Comparison of ENCODE assay signal across 10 cellular contexts in the genomic region with DNA sequence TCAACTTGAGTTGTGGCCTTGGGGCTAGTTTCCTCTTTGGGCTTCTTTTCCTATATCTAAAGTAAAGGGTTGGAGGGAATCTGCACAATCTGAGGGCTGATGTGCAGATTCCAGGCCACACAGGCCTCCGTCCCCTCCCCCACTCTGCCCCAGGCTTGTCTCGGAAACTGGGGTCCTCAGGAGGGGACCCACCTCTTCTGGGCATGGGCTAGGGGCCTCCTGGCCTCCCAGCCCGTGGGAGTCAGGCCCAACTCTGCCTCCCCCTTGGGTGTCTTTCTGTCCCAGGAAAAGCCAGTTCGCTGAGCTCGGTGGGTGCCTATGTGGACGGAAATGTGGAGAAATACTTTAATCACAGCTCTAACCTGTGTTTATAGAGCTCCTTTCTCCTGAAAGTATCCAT. TPM values are rescaled to one million over a fixed set of nuclear protein-coding genes. Genes with fewer than 3 reads are reported as not detected.
DNase-seq lines count a peak whose midpoint lies in the region; ATAC-seq, FAIRE-seq and TF ChIP-seq lines count a peak whose summit lies in the region.
"Had no signal": no experiment of that assay in that cellular context is flagged by ENCODE, and none has a peak within 500 bp of the region (broad histone marks: within the 10 kb centered on the region; RNA-seq: fewer than 3 reads in every experiment).

No MANE protein-coding gene starts in this region.

- H3K36me3 ChIP-seq in left ventricle myocardium inferior (no peaks in the 10 kb centered on the region), gastroesophageal sphincter (no peaks in the 10 kb centered on the region), prostate gland (no peaks in the 10 kb centered on the region), small intestine (ENCODE audit: control insufficient read depth in 2 of 2, insufficient read depth in 2 of 2, low read length in 2 of 2) (no peaks in the 10 kb centered on the region)
- H3K36me3 ChIP-seq: pancreas had no signal

- peaks cover 80% of the 10 kb centered on the region for H3K4me1 ChIP-seq in left ventricle myocardium inferior
- H3K4me1 ChIP-seq in gastroesophageal sphincter: peaks cover 0 to 78% (median 19%) of the 10 kb centered on the region in 3 donors
- no peaks in the 10 kb centered on the region for H3K4me1 ChIP-seq in prostate gland (replicated peaks)
- H3K4me1 ChIP-seq in small intestine (ENCODE audit: control insufficient read depth in 2 of 2, insufficient read depth in 1 of 2, low read depth in 1 of 2, low read length in 1 of 2): peaks cover 0 to 4% of the 10 kb centered on the region in 2 donors

- 55% methylated on average over 4 of the region's 6 CpGs; no CpG with 5 or more reads in 1 of the 2 donors for WGBS in gastroesophageal sphincter (ENCODE audit: low coverage in 1 of 2), 2 donors
- WGBS in prostate gland: 63% methylated on average over 6 of the region's 6 CpGs
- 31 to 52% (median 44%) methylated on average over 6 of the region's 6 CpGs for WGBS in small intestine, 3 donors

- TF ChIP-seq EP300 in gastroesophageal sphincter (IDR thresholded peaks at IDR 0.05): no peak

- TF ChIP-seq CTCF in left ventricle myocardium inferior (IDR thresholded peaks at IDR 0.05; ENCODE audit: borderline replicate concordance) (no peak), gastroesophageal sphincter (IDR thresholded peaks at IDR 0.05) (no peak), prostate gland (IDR thresholded peaks at IDR 0.05) (no peak)

- intact Hi-C loops in left ventricle myocardium inferior (cut with micrococcal nuclease): loop anchor here (10.0 kb wide), 1 partner anchor 68 kb away; no protein-coding TSS in a partner anchor
- intact Hi-C loops in left cardiac atrium (cut with DNase I): loop anchor here (5.0 to 10.0 kb wide), 3 partner anchors 65 to 140 kb away; no protein-coding TSS in a partner anchor
- intact Hi-C loops in prostate gland (cut with DNase I): loop anchor here (2.0 to 10.0 kb wide), 3 partner anchors 68 to 202 kb away; a partner anchor contains a TSS

- H3K9me3 ChIP-seq in left ventricle myocardium inferior (replicated peaks): no peaks in the 10 kb centered on the region
- no peaks in the 10 kb centered on the region for H3K9me3 ChIP-seq in gastroesophageal sphincter
- H3K9me3 ChIP-seq in prostate gland: no peaks in the 10 kb centered on the region
- no peaks in the 10 kb centered on the region for H3K9me3 ChIP-seq in small intestine (ENCODE audit: control insufficient read depth, low read depth)
- H3K9me3 ChIP-seq: pancreas had no signal

- TF ChIP-seq POLR2A in gastroesophageal sphincter (IDR thresholded peaks at IDR 0.05) (no peak), prostate gland (IDR thresholded peaks at IDR 0.05) (no peak)

- FAIRE-seq in HTR-8/SVneo (lab: Jason Lieb, UNC): no peak
- FAIRE-seq in small intestine (lab: Jason Lieb, UNC): no peak
- FAIRE-seq: pancreas had no signal

- no peaks in the 10 kb centered on the region for H3K27me3 ChIP-seq in left ventricle myocardium inferior (ENCODE audit: low read depth)
- H3K27me3 ChIP-seq in gastroesophageal sphincter: no peaks in the 10 kb centered on the region
- H3K27me3 ChIP-seq in prostate gland (replicated peaks; ENCODE audit: insufficient read depth): no peaks in the 10 kb centered on the region
- H3K27me3 ChIP-seq in small intestine (ENCODE audit: control insufficient read depth in 2 of 2, insufficient read depth in 2 of 2, low read length in 2 of 2): no peaks in the 10 kb centered on the region
- H3K27me3 ChIP-seq: pancreas had no signal

- H3K4me3 ChIP-seq in left ventricle myocardium inferior (peak overlapping the region; percentile 81), gastroesophageal sphincter (peak overlapping the region in 1 of 2 donors; percentile 74), prostate gland (no peak overlapping the region), small intestine (ENCODE audit: low read depth in 1 of 2, low read length in 2 of 2) (no peak overlapping the region)

- no peak for DNase-seq in left ventricle myocardium inferior
- DNase-seq in left cardiac atrium: no peak
- DNase-seq in prostate gland (ENCODE audit: low spot score): no peak
- DNase-seq in activated CD4-positive, alpha-beta T cell treated with anti-CD3 and anti-CD28 coated beads, Interleukin-2, amount 50 U/mL, for 4 hours: no peak
- no peak for DNase-seq in NCI-H226
- no peak for DNase-seq in HTR-8/SVneo (ENCODE audit: insufficient read length, low spot score)
- DNase-seq in small intestine: no peak
- DNase-seq: activated naive CD8-positive, alpha-beta T cell treated with anti-CD3 and anti-CD28 coated beads, Interleukin-2, amount 10 ng/mL, durations not matched to agents 7 days and 5 days had no signal

- ATAC-seq in left cardiac atrium: no peak
- no peak for ATAC-seq in gastroesophageal sphincter

- H3K27ac ChIP-seq in left ventricle myocardium inferior (replicated peaks) (peak overlapping the region; percentile 94), gastroesophageal sphincter (peak overlapping the region; percentile 26 to 82 (median 74)), prostate gland (peak overlapping the region; percentile 11 to 30), small intestine (ENCODE audit: low read depth in 1 of 2, low read length in 1 of 2) (peak overlapping the region in 1 of 2 donors; percentile 37)

RNA-seq across cellular contexts. Expression of a gene that starts 4.8 kb away (rescaled TPM):
- 20.3 TPM for total RNA-seq in left ventricle myocardium inferior
- 10 to 100 TPM; 13.5 to 51.5 TPM for total RNA-seq in left cardiac atrium
- 10 to 100 TPM in 3 of 4 donors, 1 to 10 TPM in 1; 9.9 to 11.2 (median 10.9) TPM for total RNA-seq in gastroesophageal sphincter
- 10 to 100 TPM; 14.8 to 51.2 TPM for total RNA-seq in prostate gland
- polyA plus RNA-seq in small intestine: 10 to 100 TPM in 1 of 3 donors, 1 to 10 TPM in 1, under 1 TPM in 1; 0.89 to 19.5 (median 1.4) TPM
